26 cellular contexts compared by ENCODE assay signal in genomic region chr11:111483431-111483830, GRCh38. TPM values are rescaled to one million over a fixed set of nuclear protein-coding genes. Genes with fewer than 3 reads are reported as not detected.
"Had no signal": no experiment of that assay in that cellular context is flagged by ENCODE, and none has a peak within 500 bp of the region (broad histone marks: within the 10 kb centered on the region; RNA-seq: fewer than 3 reads in every experiment).

No MANE protein-coding gene starts in this region.

- H2AFZ ChIP-seq: PC-9 had no signal

- H3K4me2 ChIP-seq: PC-9 had no signal

- H3K27ac ChIP-seq: HL-60, PC-9, Peyer's patch, SJCRH30 had no signal

- DNase-seq: Karpas-422, KG1, MG63, NCI-H1092, NCI-H1105 treated with DMSO at 0.1 percent for 48 hours, NCI-H1417 treated with DMSO at 0.1 percent for 48 hours, NCI-H146, NCI-H1694 treated with DMSO at 0.1 percent for 48 hours, NCI-H1930, NCI-H2081, NCI-H2107, NCI-H226, NCI-H446, NCI-H510A, NCI-H524 treated with DMSO at 0.1 percent for 48 hours, NCI-H69, NCI-H774, PC-9, Peyer's patch, SHP77 treated with DMSO at 0.1 percent for 48 hours, SJCRH30, SW 1271 had no signal

- ATAC-seq: Right ventricle myocardium inferior had no signal

- H3K27me3 ChIP-seq: MG63, Peyer's patch, SJCRH30 had no signal

- H3K9me3 ChIP-seq: SJCRH30 had no signal

- H3K36me3 ChIP-seq: MG63, Peyer's patch, SJCRH30 had no signal

- H3K4me1 ChIP-seq: Peyer's patch, SJCRH30 had no signal

- H3K4me3 ChIP-seq: MG63, PC-9, Peyer's patch, SJCRH30 had no signal

RNA-seq across cellular contexts. Expression of gene BTG4, which starts 28.8 kb away (rescaled TPM):
- total RNA-seq: OCI-LY7, PC-9, Peyer's patch, Right ventricle myocardium inferior, RPMI7951, SJCRH30 had no signal

RNA-seq across cellular contexts. Expression of gene HOATZ, which starts 31.1 kb away (rescaled TPM):
- total RNA-seq: OCI-LY7, PC-9, Peyer's patch, Right ventricle myocardium inferior, RPMI7951, SJCRH30 had no signal

RNA-seq across cellular contexts. Expression of gene LAYN, which starts 57.1 kb away (rescaled TPM):
- total RNA-seq: OCI-LY7 had no signal
